9 cellular contexts compared by ENCODE assay signal in the genomic region with DNA sequence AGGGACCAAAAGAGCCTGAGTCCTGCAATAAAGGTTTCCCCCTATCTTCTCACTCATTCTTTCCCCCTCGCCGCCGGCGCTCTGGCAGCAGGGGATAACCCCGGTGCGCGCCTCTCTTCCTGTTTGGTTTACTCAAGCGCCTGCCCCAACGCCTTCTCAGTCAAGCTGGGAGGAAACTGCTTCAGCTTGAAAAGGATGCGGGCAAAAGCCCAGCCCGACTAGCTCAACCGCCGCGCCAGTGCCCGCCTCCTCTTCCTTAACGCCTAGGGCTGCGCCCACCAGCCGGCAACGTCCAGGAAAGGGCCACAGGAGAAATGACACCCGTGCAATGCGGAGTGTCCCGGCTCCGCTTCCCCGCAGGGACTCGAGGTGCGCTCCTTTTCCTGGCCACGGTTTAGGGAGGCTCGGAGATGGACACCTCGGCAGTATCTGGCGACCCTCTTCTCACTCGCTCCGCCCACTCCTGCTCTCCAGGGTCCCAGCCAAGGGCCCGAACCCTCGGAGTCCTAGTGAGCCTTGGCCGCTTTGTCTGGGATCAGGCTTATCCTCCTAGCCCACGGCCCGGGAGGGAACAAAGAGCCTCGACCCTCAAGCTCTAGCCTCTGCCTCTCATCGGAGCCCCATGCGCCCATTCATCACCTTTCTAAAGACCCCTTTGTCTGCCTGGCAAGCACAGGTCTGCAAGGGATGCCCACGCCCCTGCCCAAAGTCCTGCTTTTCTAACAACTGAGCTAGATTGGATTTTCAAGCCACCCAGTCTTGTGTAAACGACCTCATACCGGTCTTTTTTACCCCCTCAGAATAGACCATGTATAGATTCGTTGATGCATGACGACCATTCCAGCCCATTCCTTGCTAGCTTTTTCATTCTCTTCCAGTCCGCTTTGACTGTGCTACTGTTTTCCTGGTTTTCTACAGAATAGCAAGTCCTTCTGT. TPM values are rescaled to one million over a fixed set of nuclear protein-coding genes. Genes with fewer than 3 reads are reported as not detected.
DNase-seq lines count a peak whose midpoint lies in the region; ATAC-seq and TF ChIP-seq lines count a peak whose summit lies in the region.
"Had no signal": no experiment of that assay in that cellular context is flagged by ENCODE, and none has a peak within 500 bp of the region (broad histone marks: within the 10 kb centered on the region; RNA-seq: fewer than 3 reads in every experiment).

No MANE protein-coding gene starts in this region.

- peak overlapping the region; percentile 96 for H3K4me3 Mint-ChIP-seq in activated T-helper 1 cell treated with anti-CD3 and anti-CD28 coated beads, Interleukin-12 subunit alpha, Interleukin-12 subunit beta, Interleukin-2, Interleukin-4 antibody, amounts not matched to agents 30 ng/mL and 10 ng/mL and 1 ng/mL, durations not matched to agents 14 hours and 24 hours and 36 hours
- H3K4me3 Mint-ChIP-seq in osteocyte (ENCODE audit: unreplicated experiment), result peak overlapping the region; percentile 71

- intact Hi-C loops in PC-9 (cut with micrococcal nuclease; ENCODE audit: unreplicated experiment), result loop anchor here (5.0 kb wide), 2 partner anchors 124 to 486 kb away; no protein-coding TSS in a partner anchor
- intact Hi-C loops in activated T-helper 1 cell treated with anti-CD3 and anti-CD28 coated beads, Interleukin-12 subunit alpha, Interleukin-12 subunit beta, Interleukin-2, Interleukin-4 antibody, amounts not matched to agents 30 ng/mL and 10 ng/mL and 1 ng/mL, durations not matched to agents 14 hours and 24 hours and 36 hours (cut with micrococcal nuclease), result loop anchor here (1.0 to 5.0 kb wide), 10 partner anchors 11 to 1972 kb away; partner anchors contain the start of genes CHD1 and FAM174A

- H3K27ac ChIP-seq in BLaER1 treated with 17β-estradiol and CSF1 and Interleukin-3, amounts not matched to agents 10 nM and 100 nM, result peak overlapping the region; percentile 89 to 100 (median 99)
- H3K27ac ChIP-seq in PC-9 (no peak overlapping the region), gastroesophageal sphincter (peak overlapping the region; percentile 12 to 80 (median 70)), thymus (ENCODE audit: low read depth) (peak overlapping the region; percentile 94)

- H4K20me1 ChIP-seq in BLaER1 treated with 17β-estradiol and CSF1 and Interleukin-3, amounts not matched to agents 10 nM and 100 nM, result peaks cover 0 to 39% (median 15%) of the 10 kb centered on the region in 11 experiments; a peak in 11 of 22 replicates
- H4K20me1 ChIP-seq in PC-9 (ENCODE audit: insufficient read depth), result no peaks in the 10 kb centered on the region

- ATAC-seq in GM19395 (IDR thresholded peaks at IDR 0.05; ENCODE audit: unreplicated experiment) (peak; percentile 35), HG03558 (IDR thresholded peaks at IDR 0.05; ENCODE audit: extremely low read depth, unreplicated experiment) (peak; percentile 28), gastroesophageal sphincter (peak; percentile 33)

- no peaks in the 10 kb centered on the region for H3K27me3 ChIP-seq in BLaER1 treated with 17β-estradiol and CSF1 and Interleukin-3, amounts not matched to agents 10 nM and 100 nM
- peaks cover 12% of the 10 kb centered on the region; the same call in 1 of the 2 replicates for H3K27me3 ChIP-seq in PC-9 (ENCODE audit: insufficient read depth, low read depth)
- peaks cover 53% of the 10 kb centered on the region for H3K27me3 ChIP-seq in gastroesophageal sphincter
- H3K27me3 ChIP-seq in thymus (ENCODE audit: control insufficient read depth, insufficient read depth), result no peaks in the 10 kb centered on the region

- CTCF ChIA-PET in PC-9 (lab: Charles Lee), result interaction anchor here (0.6 kb wide), 2 partner anchors 59 to 140 kb away, joined by 3 read pairs; no protein-coding TSS in a partner anchor

- no peaks in the 10 kb centered on the region; the same call in 1 of the 2 replicates for H3F3A ChIP-seq in PC-9 (ENCODE audit: insufficient read depth, low read depth)

- H3K4me3 ChIP-seq in BLaER1 treated with 17β-estradiol and CSF1 and Interleukin-3, amounts not matched to agents 10 nM and 100 nM, result peak overlapping the region; percentile 79 to 99 (median 95)
- H3K4me3 ChIP-seq in PC-9 (peak overlapping the region; percentile 54), gastroesophageal sphincter (peak overlapping the region; percentile 40 to 50), thymus (ENCODE audit: low read length) (peak overlapping the region; percentile 84)

- TF ChIP-seq CTCF in PC-9 (conservative IDR thresholded peaks at IDR 0.05) (no peak), gastroesophageal sphincter (IDR thresholded peaks at IDR 0.05) (no peak), osteocyte (IDR thresholded peaks at IDR 0.05) (no peak)

- H3K27me3 Mint-ChIP-seq in activated T-helper 1 cell treated with anti-CD3 and anti-CD28 coated beads, Interleukin-12 subunit alpha, Interleukin-12 subunit beta, Interleukin-2, Interleukin-4 antibody, amounts not matched to agents 30 ng/mL and 10 ng/mL and 1 ng/mL, durations not matched to agents 14 hours and 24 hours and 36 hours (ENCODE audit: insufficient read depth), result no peaks in the 10 kb centered on the region
- H3K27me3 Mint-ChIP-seq in osteocyte (ENCODE audit: unreplicated experiment), result peaks cover 75% of the 10 kb centered on the region

- H3K4me1 Mint-ChIP-seq in activated T-helper 1 cell treated with anti-CD3 and anti-CD28 coated beads, Interleukin-12 subunit alpha, Interleukin-12 subunit beta, Interleukin-2, Interleukin-4 antibody, amounts not matched to agents 30 ng/mL and 10 ng/mL and 1 ng/mL, durations not matched to agents 14 hours and 24 hours and 36 hours (ENCODE audit: low read depth), result peaks cover 51% of the 10 kb centered on the region
- H3K4me1 Mint-ChIP-seq in osteocyte (ENCODE audit: unreplicated experiment), result peaks cover 25% of the 10 kb centered on the region

- no peak for TF ChIP-seq POLR2A in gastroesophageal sphincter (IDR thresholded peaks at IDR 0.05)

- peaks cover 8 to 40% (median 25%) of the 10 kb centered on the region in 11 experiments; a peak in 20 of 22 replicates for H3K36me3 ChIP-seq in BLaER1 treated with 17β-estradiol and CSF1 and Interleukin-3, amounts not matched to agents 10 nM and 100 nM
- H3K36me3 ChIP-seq in PC-9 (ENCODE audit: low read depth) (no peaks in the 10 kb centered on the region), gastroesophageal sphincter (no peaks in the 10 kb centered on the region), thymus (ENCODE audit: control insufficient read depth, insufficient read depth) (no peaks in the 10 kb centered on the region)

- TF ChIP-seq EP300 in gastroesophageal sphincter (IDR thresholded peaks at IDR 0.05), result no peak

- peaks cover 0 to 8% (median 5%) of the 10 kb centered on the region in 11 experiments; a peak in 10 of 22 replicates for H3K9me3 ChIP-seq in BLaER1 treated with 17β-estradiol and CSF1 and Interleukin-3, amounts not matched to agents 10 nM and 100 nM (replicated peaks in 1 of 11)
- H3K9me3 ChIP-seq in PC-9 (ENCODE audit: insufficient read depth, low read depth) (no peaks in the 10 kb centered on the region), gastroesophageal sphincter (no peaks in the 10 kb centered on the region), thymus (ENCODE audit: control insufficient read depth) (no peaks in the 10 kb centered on the region)

- DNase-seq in PC-9 (peak in 1 of 2 experiments; percentile 51), osteocyte (ENCODE audit: extremely low spot score, unreplicated experiment) (no peak)
- peak; percentile 89 for DNase-seq in activated T-helper 1 cell treated with anti-CD3 and anti-CD28 coated beads, Interleukin-12 subunit alpha, Interleukin-12 subunit beta, Interleukin-2, Interleukin-4 antibody, amounts not matched to agents 30 ng/mL and 10 ng/mL and 1 ng/mL, durations not matched to agents 14 hours and 24 hours and 36 hours (ENCODE audit: low spot score)

- WGBS in gastroesophageal sphincter (ENCODE audit: low coverage in 1 of 2), 2 donors, result 2 to 6% methylated on average over 3 to 17 of the region's 46 CpGs
- under 1% methylated on average over 46 of the region's 46 CpGs for WGBS in thymus

- H3K36me3 Mint-ChIP-seq in activated T-helper 1 cell treated with anti-CD3 and anti-CD28 coated beads, Interleukin-12 subunit alpha, Interleukin-12 subunit beta, Interleukin-2, Interleukin-4 antibody, amounts not matched to agents 30 ng/mL and 10 ng/mL and 1 ng/mL, durations not matched to agents 14 hours and 24 hours and 36 hours (ENCODE audit: low read depth), result peaks cover 40% of the 10 kb centered on the region
- H3K36me3 Mint-ChIP-seq in osteocyte (ENCODE audit: unreplicated experiment), result no peaks in the 10 kb centered on the region

- H3K4me1 ChIP-seq in BLaER1 treated with 17β-estradiol and CSF1 and Interleukin-3, amounts not matched to agents 10 nM and 100 nM, result peaks cover 22 to 48% (median 41%) of the 10 kb centered on the region in 10 experiments
- H3K4me1 ChIP-seq in PC-9 (replicated peaks; ENCODE audit: insufficient read depth) (peaks cover 30% of the 10 kb centered on the region), gastroesophageal sphincter (peaks cover 0 to 14% (median 0%) of the 10 kb centered on the region in 3 donors), thymus (ENCODE audit: control insufficient read depth, insufficient read depth, low read length) (peaks cover 3% of the 10 kb centered on the region)

- H3K9ac ChIP-seq in BLaER1 treated with 17β-estradiol and CSF1 and Interleukin-3, amounts not matched to agents 10 nM and 100 nM, result peak overlapping the region; percentile 91 to 100 (median 99)

- no TSS peak for BruUV-seq in PC-9 (replicated peaks; lab: Mats Ljungman, UMichigan)

- POLR2A ChIA-PET in PC-9 (lab: Charles Lee; ENCODE audit: unreplicated experiment), result interaction anchor here (0.6 kb wide), 2 partner anchors 27 to 205 kb away, joined by 3 to 11 read pairs; no protein-coding TSS in a partner anchor

- no peaks in the 10 kb centered on the region for H3K9me2 ChIP-seq in PC-9 (ENCODE audit: insufficient read depth)

- H2AFZ ChIP-seq in PC-9, result peak overlapping the region; percentile 81

- no peaks in the 10 kb centered on the region for H3K79me2 ChIP-seq in PC-9 (ENCODE audit: low read depth)

- peak overlapping the region; percentile 71 to 94 (median 91) for H3K4me2 ChIP-seq in BLaER1 treated with 17β-estradiol and CSF1 and Interleukin-3, amounts not matched to agents 10 nM and 100 nM
- H3K4me2 ChIP-seq in PC-9, result peak overlapping the region; percentile 91

- peaks cover 6% of the 10 kb centered on the region for H3K9me3 Mint-ChIP-seq in activated T-helper 1 cell treated with anti-CD3 and anti-CD28 coated beads, Interleukin-12 subunit alpha, Interleukin-12 subunit beta, Interleukin-2, Interleukin-4 antibody, amounts not matched to agents 30 ng/mL and 10 ng/mL and 1 ng/mL, durations not matched to agents 14 hours and 24 hours and 36 hours
- H3K9me3 Mint-ChIP-seq in osteocyte (ENCODE audit: unreplicated experiment), result no peaks in the 10 kb centered on the region

- H3K27ac Mint-ChIP-seq in activated T-helper 1 cell treated with anti-CD3 and anti-CD28 coated beads, Interleukin-12 subunit alpha, Interleukin-12 subunit beta, Interleukin-2, Interleukin-4 antibody, amounts not matched to agents 30 ng/mL and 10 ng/mL and 1 ng/mL, durations not matched to agents 14 hours and 24 hours and 36 hours, result peak overlapping the region; percentile 99
- H3K27ac Mint-ChIP-seq in osteocyte (ENCODE audit: unreplicated experiment), result no peak overlapping the region

RNA-seq across cellular contexts. Expression of gene ST8SIA4, which starts 2.0 kb away (rescaled TPM):
- total RNA-seq in PC-9 (2021) (2.1 and 2.4 TPM in 2 replicates), gastroesophageal sphincter (1 to 10 TPM; 1.1 to 3.9 (median 2.9) TPM), osteocyte (not detected in 2 replicates)
- 63.1 and 65.2 TPM in 2 replicates for total RNA-seq in activated T-helper 1 cell treated with anti-CD3 and anti-CD28 coated beads, Interleukin-12 subunit alpha, Interleukin-12 subunit beta, Interleukin-2, Interleukin-4 antibody, amounts not matched to agents 30 ng/mL and 10 ng/mL and 1 ng/mL, durations not matched to agents 14 hours and 24 hours and 36 hours
- polyA plus RNA-seq in thymus, result 9.2 TPM
- total RNA-seq: HT1080 had no signal

Comparison
In these comparisons a context has a peak if more than half of its experiments do, and no peak if none do; other contexts are left out.
1. H3K4me3 ChIP-seq: peak in every context shown above with its lines; median percentile 95 in BLaER1 treated with 17β-estradiol and CSF1 and Interleukin-3, amounts not matched to agents 10 nM and 100 nM; 84 in thymus; 54 in PC-9; 45 in gastroesophageal sphincter.
2. RNA of gene ST8SIA4, which starts 2.0 kb away (total RNA-seq): 63.1 to 65.2 TPM in activated T-helper 1 cell treated with anti-CD3 and anti-CD28 coated beads, Interleukin-12 subunit alpha, Interleukin-12 subunit beta, Interleukin-2, Interleukin-4 antibody, amounts not matched to agents 30 ng/mL and 10 ng/mL and 1 ng/mL, durations not matched to agents 14 hours and 24 hours and 36 hours; 1.1 to 3.9 TPM in gastroesophageal sphincter, 2.1 to 2.4 TPM in PC-9 and not detected in osteocyte; every median in the first group is over 10 times any median in the second.
3. Peak in every context shown above with its lines, with median percentiles within 50 percentile points of each other: ATAC-seq.